15 cellular contexts compared by ENCODE assay signal in genomic region chr14:104776481-104776880, GRCh38. TPM values are rescaled to one million over a fixed set of nuclear protein-coding genes. Genes with fewer than 3 reads are reported as not detected.
A peak's percentile ranks its signal among the peaks of the same experiment; 100 is the strongest.
DNase-seq lines count a peak whose midpoint lies in the region; ATAC-seq and TF ChIP-seq lines count a peak whose summit lies in the region.
"Had no signal": no experiment of that assay in that cellular context is flagged by ENCODE, and none has a peak within 500 bp of the region (broad histone marks: within the 10 kb centered on the region; RNA-seq: fewer than 3 reads in every experiment).

No MANE protein-coding gene starts in this region.

- TF ChIP-seq CTCF in HEK293 (tag by site-specific recombination; IDR thresholded peaks at IDR 0.05) = no peak

- peaks cover 45% of the 10 kb centered on the region for H3K36me3 Mint-ChIP-seq in stimulated activated effector memory CD8-positive, alpha-beta T cell treated with anti-CD3 and anti-CD28 coated beads, Interleukin-12 subunit alpha, Interleukin-12 subunit beta, amount 100 ng/mL, for 72 hours
- H3K36me3 Mint-ChIP-seq in activated naive CD8-positive, alpha-beta T cell treated with anti-CD3 and anti-CD28 coated beads for 36 hours = peaks cover 12% of the 10 kb centered on the region

- H3K4me1 ChIP-seq in HEK293 (ENCODE audit: control insufficient read depth, insufficient read depth, low read length) (no peaks in the 10 kb centered on the region), mesenchymal stem cell (ENCODE audit: control insufficient read depth, insufficient read depth, low read depth, low read length) (peaks cover 21% of the 10 kb centered on the region)

- no peak overlapping the region for H4K8ac ChIP-seq in mesenchymal stem cell (ENCODE audit: low read length)

- H3K9ac ChIP-seq in mesenchymal stem cell (ENCODE audit: low read length) = no peak overlapping the region

- no peaks in the 10 kb centered on the region for H3K9me3 Mint-ChIP-seq in stimulated activated effector memory CD8-positive, alpha-beta T cell treated with anti-CD3 and anti-CD28 coated beads, Interleukin-12 subunit alpha, Interleukin-12 subunit beta, amount 100 ng/mL, for 72 hours
- no peaks in the 10 kb centered on the region for H3K9me3 Mint-ChIP-seq in activated naive CD8-positive, alpha-beta T cell treated with anti-CD3 and anti-CD28 coated beads for 36 hours
- H3K9me3 Mint-ChIP-seq: CD4-positive, alpha-beta memory T cell had no signal

- H3K27me3 Mint-ChIP-seq in activated naive CD8-positive, alpha-beta T cell treated with anti-CD3 and anti-CD28 coated beads for 36 hours = no peaks in the 10 kb centered on the region
- H3K27me3 Mint-ChIP-seq: B cell; CD4-positive, alpha-beta memory T cell had no signal

- no peak overlapping the region for H2BK12ac ChIP-seq in mesenchymal stem cell (ENCODE audit: low read length in 2 of 2)

- no peak overlapping the region for H3K4ac ChIP-seq in mesenchymal stem cell (ENCODE audit: low read depth in 1 of 2, low read length in 2 of 2)

- no peak overlapping the region for H3K4me3 Mint-ChIP-seq in stimulated activated effector memory CD8-positive, alpha-beta T cell treated with anti-CD3 and anti-CD28 coated beads, Interleukin-12 subunit alpha, Interleukin-12 subunit beta, amount 100 ng/mL, for 72 hours
- H3K4me3 Mint-ChIP-seq in activated naive CD8-positive, alpha-beta T cell treated with anti-CD3 and anti-CD28 coated beads for 36 hours = no peak overlapping the region
- H3K4me3 Mint-ChIP-seq: B cell; CD4-positive, alpha-beta memory T cell had no signal

- H3K4me2 ChIP-seq in mesenchymal stem cell (ENCODE audit: low read length, poor library complexity, severe bottlenecking) = no peak overlapping the region

- H3K4me1 Mint-ChIP-seq in stimulated activated effector memory CD8-positive, alpha-beta T cell treated with anti-CD3 and anti-CD28 coated beads, Interleukin-12 subunit alpha, Interleukin-12 subunit beta, amount 100 ng/mL, for 72 hours = no peaks in the 10 kb centered on the region
- no peaks in the 10 kb centered on the region for H3K4me1 Mint-ChIP-seq in activated naive CD8-positive, alpha-beta T cell treated with anti-CD3 and anti-CD28 coated beads for 36 hours
- H3K4me1 Mint-ChIP-seq: B cell had no signal

- no peak overlapping the region for H3K23ac ChIP-seq in mesenchymal stem cell (ENCODE audit: low read length in 2 of 2)

- no peak overlapping the region for H3K14ac ChIP-seq in mesenchymal stem cell (ENCODE audit: low read length in 2 of 2)

- H3K18ac ChIP-seq in mesenchymal stem cell (ENCODE audit: low read depth in 1 of 2, low read length in 2 of 2) = no peak overlapping the region

- H2BK15ac ChIP-seq in mesenchymal stem cell (ENCODE audit: low read depth, poor library complexity, severe bottlenecking) = peak overlapping the region; percentile 20

- no peak overlapping the region for H4K91ac ChIP-seq in mesenchymal stem cell (ENCODE audit: low read length)

- POLR2A ChIA-PET in HEK293 (lab: Yijun Ruan, JAX) = no interaction called here

- WGBS in mesenchymal stem cell = 97% methylated on average over 15 of the region's 15 CpGs

- CTCF ChIA-PET in HEK293 (lab: Yijun Ruan, JAX) = no interaction called here

- peaks cover 37% of the 10 kb centered on the region for H3K79me1 ChIP-seq in mesenchymal stem cell (replicated peaks; ENCODE audit: low read length, poor library complexity, severe bottlenecking)

- no peaks in the 10 kb centered on the region for H3K27me3 ChIP-seq in mesenchymal stem cell (ENCODE audit: control insufficient read depth in 1 of 2, insufficient read depth in 1 of 2, low read length in 2 of 2)

- peak; percentile 18 for DNase-seq in 8988T
- no peak for DNase-seq in mesenchymal stem cell
- DNase-seq in stimulated activated effector memory CD8-positive, alpha-beta T cell treated with anti-CD3 and anti-CD28 coated beads, Interleukin-12 subunit alpha, Interleukin-12 subunit beta, amount 100 ng/mL, for 72 hours (ENCODE audit: low spot score in 2 of 2) = no peak
- no peak for DNase-seq in cerebellum (ENCODE audit: low spot score)
- DNase-seq in activated naive CD8-positive, alpha-beta T cell treated with anti-CD3 and anti-CD28 coated beads for 36 hours = no peak
- DNase-seq: CD4-positive, alpha-beta memory T cell; DMS53; GF-D8; HCEC 1CT; KBM-7 had no signal

- no peak for ATAC-seq in stimulated activated effector memory CD8-positive, alpha-beta T cell treated with anti-CD3 and anti-CD28 coated beads, Interleukin-12 subunit alpha, Interleukin-12 subunit beta, amount 100 ng/mL, for 72 hours
- ATAC-seq in HG02852 (IDR thresholded peaks at IDR 0.05; ENCODE audit: unreplicated experiment) = no peak

- H2AK5ac ChIP-seq in mesenchymal stem cell (ENCODE audit: low read length, severe bottlenecking) = no peak overlapping the region

- H2BK120ac ChIP-seq in mesenchymal stem cell (ENCODE audit: low read depth, low read length) = no peak overlapping the region

- no peak overlapping the region for H2AFZ ChIP-seq in mesenchymal stem cell (ENCODE audit: low read depth, low read length)

- H3K27ac ChIP-seq in HEK293 (ENCODE audit: extremely low read depth, low read depth, low read length) (no peak overlapping the region), mesenchymal stem cell (ENCODE audit: low read length, poor library complexity, severe bottlenecking) (no peak overlapping the region)
- H3K27ac ChIP-seq: C4-2B, HL-60 had no signal

- H3K27ac Mint-ChIP-seq in stimulated activated effector memory CD8-positive, alpha-beta T cell treated with anti-CD3 and anti-CD28 coated beads, Interleukin-12 subunit alpha, Interleukin-12 subunit beta, amount 100 ng/mL, for 72 hours = peak overlapping the region; percentile 52
- H3K27ac Mint-ChIP-seq in activated naive CD8-positive, alpha-beta T cell treated with anti-CD3 and anti-CD28 coated beads for 36 hours = no peak overlapping the region
- H3K27ac Mint-ChIP-seq: B cell; CD4-positive, alpha-beta memory T cell had no signal

- H3K9me3 ChIP-seq in HEK293 (ENCODE audit: control insufficient read depth, insufficient read depth, low read depth, low read length) (no peaks in the 10 kb centered on the region), mesenchymal stem cell (ENCODE audit: control insufficient read depth, low read length) (no peaks in the 10 kb centered on the region)

- H3K36me3 ChIP-seq in HEK293 (ENCODE audit: control insufficient read depth in 2 of 2, insufficient read depth in 1 of 2, low read length in 2 of 2) (peaks cover 0 to 97% of the 10 kb centered on the region in 2 experiments; a peak in 2 of 3 replicates), mesenchymal stem cell (ENCODE audit: control insufficient read depth in 1 of 2, insufficient read depth in 2 of 2, low read depth in 1 of 2, low read length in 2 of 2) (peaks cover 35 to 98% of the 10 kb centered on the region in 2 experiments)

- H2BK5ac ChIP-seq in mesenchymal stem cell (ENCODE audit: low read depth, low read length, poor library complexity, severe bottlenecking) = no peak overlapping the region

- H3K4me3 ChIP-seq in HEK293 (ENCODE audit: low read depth, low read length) (no peak overlapping the region), mesenchymal stem cell (ENCODE audit: insufficient read depth in 1 of 2, low read depth in 1 of 2, low read length in 2 of 2) (no peak overlapping the region)

TF ChIP-seq in HEK293, 187 proteins besides CTCF, POLR2A, EP300 and RAD21:
- TF ChIP-seq PATZ1 (tag by site-specific recombination; IDR thresholded peaks at IDR 0.05) = 0 out of 2 replicates have a peak, but pooled peaks have one; percentile 19
- TF ChIP-seq, protein P1, sequence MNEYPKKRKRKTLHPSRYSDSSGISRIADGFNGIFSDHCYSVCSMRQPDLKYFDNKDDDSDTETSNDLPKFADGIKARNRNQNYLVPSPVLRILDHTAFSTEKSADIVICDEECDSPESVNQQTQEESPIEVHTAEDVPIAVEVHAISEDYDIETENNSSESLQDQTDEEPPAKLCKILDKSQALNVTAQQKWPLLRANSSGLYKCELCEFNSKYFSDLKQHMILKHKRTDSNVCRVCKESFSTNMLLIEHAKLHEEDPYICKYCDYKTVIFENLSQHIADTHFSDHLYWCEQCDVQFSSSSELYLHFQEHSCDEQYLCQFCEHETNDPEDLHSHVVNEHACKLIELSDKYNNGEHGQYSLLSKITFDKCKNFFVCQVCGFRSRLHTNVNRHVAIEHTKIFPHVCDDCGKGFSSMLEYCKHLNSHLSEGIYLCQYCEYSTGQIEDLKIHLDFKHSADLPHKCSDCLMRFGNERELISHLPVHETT (tag by site-specific recombination; IDR thresholded peaks at IDR 0.05) = no peak
TF ChIP-seq in HEK293: peak in this region for 1.

RNA-seq across cellular contexts. Expression of gene AKT1, which starts 19.1 kb away (rescaled TPM):
- polyA plus RNA-seq in mesenchymal stem cell (2013, experiment 1 of 2) = 106 TPM
- polyA plus RNA-seq in mesenchymal stem cell (2013, experiment 2 of 2) = 108 TPM
- total RNA-seq in cerebellum = 70.9 TPM
- total RNA-seq in activated naive CD8-positive, alpha-beta T cell treated with anti-CD3 and anti-CD28 coated beads for 36 hours = 100 to 1,000 TPM; 112 TPM

RNA-seq across cellular contexts. Expression of gene SIVA1, which starts 23.5 kb away (rescaled TPM):
- 68.6 TPM for polyA plus RNA-seq in mesenchymal stem cell (2013, experiment 1 of 2)
- polyA plus RNA-seq in mesenchymal stem cell (2013, experiment 2 of 2) = 73.5 TPM
- 16.9 TPM for total RNA-seq in cerebellum
- 100 to 1,000 TPM; 137 to 147 TPM for total RNA-seq in activated naive CD8-positive, alpha-beta T cell treated with anti-CD3 and anti-CD28 coated beads for 36 hours

RNA-seq across cellular contexts. Expression of gene ZBTB42, which starts 24.4 kb away (rescaled TPM):
- 1.8 TPM for polyA plus RNA-seq in mesenchymal stem cell (2013, experiment 1 of 2)
- 1.6 TPM for polyA plus RNA-seq in mesenchymal stem cell (2013, experiment 2 of 2)
- 0.73 TPM for total RNA-seq in cerebellum
- 1 to 10 TPM; 1.1 to 1.4 TPM for total RNA-seq in activated naive CD8-positive, alpha-beta T cell treated with anti-CD3 and anti-CD28 coated beads for 36 hours

RNA-seq across cellular contexts. Expression of gene ADSS1, which starts 52.5 kb away (rescaled TPM):
- 5.2 TPM for polyA plus RNA-seq in mesenchymal stem cell (2013, experiment 1 of 2)
- polyA plus RNA-seq in mesenchymal stem cell (2013, experiment 2 of 2) = 4.8 TPM
- total RNA-seq in cerebellum = 1.9 TPM
- 1 to 10 TPM in 1 of 2 experiments, under 1 TPM in 1; 0.87 to 1.7 TPM for total RNA-seq in activated naive CD8-positive, alpha-beta T cell treated with anti-CD3 and anti-CD28 coated beads for 36 hours
